In the genomic region with DNA sequence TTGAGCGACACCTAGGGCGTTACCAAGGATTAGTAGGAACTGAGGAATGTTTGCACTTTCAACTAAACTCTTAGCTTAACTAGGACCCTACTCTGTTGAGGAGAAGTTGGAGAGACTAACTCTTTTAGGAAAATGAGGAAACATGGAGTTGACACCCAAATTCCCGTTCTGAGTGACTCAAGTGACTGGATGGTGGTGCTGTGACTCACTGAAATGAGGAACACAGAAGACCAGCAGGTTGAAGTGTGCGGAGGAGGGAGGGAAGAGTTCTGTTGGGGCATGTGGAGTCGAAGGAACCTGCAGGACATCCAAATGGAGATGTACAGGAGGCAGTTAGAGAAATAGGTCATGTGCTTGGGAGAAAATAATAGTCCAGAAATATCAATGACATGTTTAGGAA, we compare ENCODE assay signal across 10 cellular contexts.
"Had no signal": no experiment of that assay in that cellular context is flagged by ENCODE, and none has a peak within 500 bp of the region (broad histone marks: within the 10 kb centered on the region; RNA-seq: fewer than 3 reads in every experiment).

No MANE protein-coding gene starts in this region.

- H3K27me3 ChIP-seq: gastroesophageal sphincter, pancreas, uterus had no signal

- ATAC-seq: activated CD8-positive, alpha-beta T cell treated with anti-CD3 and anti-CD28 coated beads, Interleukin-2, amount 10 ng/mL, durations not matched to agents 7 days and 5 days; gastroesophageal sphincter; pancreas; T-cell had no signal

- H3K36me3 ChIP-seq: uterus had no signal

- H3K4me3 ChIP-seq: gastroesophageal sphincter, pancreas, uterus had no signal

- H3K27ac ChIP-seq: gastroesophageal sphincter, pancreas, uterus had no signal

- H3K4me1 Mint-ChIP-seq: mesothelial cell of epicardium had no signal

- H3K27me3 Mint-ChIP-seq: activated naive CD8-positive, alpha-beta T cell; T-cell had no signal

- DNase-seq: activated CD8-positive, alpha-beta T cell treated with anti-CD3 and anti-CD28 coated beads, Interleukin-2, amount 10 ng/mL, durations not matched to agents 7 days and 5 days; amygdala; pancreas; stimulated activated CD4-positive, alpha-beta T cell treated with anti-CD3 and anti-CD28 coated beads, Interleukin-4, amount 100 ng/mL, for 24 hours; T-cell; T1000; uterus had no signal

- H3K9me3 ChIP-seq: gastroesophageal sphincter, pancreas, uterus had no signal

- H3K4me3 Mint-ChIP-seq: activated CD8-positive, alpha-beta T cell treated with anti-CD3 and anti-CD28 coated beads, Interleukin-2, amount 10 ng/mL, durations not matched to agents 7 days and 5 days; activated naive CD8-positive, alpha-beta T cell; mesothelial cell of epicardium; T-cell had no signal

- H3K27ac Mint-ChIP-seq: activated CD8-positive, alpha-beta T cell treated with anti-CD3 and anti-CD28 coated beads, Interleukin-2, amount 10 ng/mL, durations not matched to agents 7 days and 5 days; activated naive CD8-positive, alpha-beta T cell; mesothelial cell of epicardium had no signal

- H3K4me1 ChIP-seq: gastroesophageal sphincter, pancreas, uterus had no signal

- H3K9me3 Mint-ChIP-seq: mesothelial cell of epicardium, T-cell had no signal
